1 cellular context compared by ENCODE assay signal in the genomic region with DNA sequence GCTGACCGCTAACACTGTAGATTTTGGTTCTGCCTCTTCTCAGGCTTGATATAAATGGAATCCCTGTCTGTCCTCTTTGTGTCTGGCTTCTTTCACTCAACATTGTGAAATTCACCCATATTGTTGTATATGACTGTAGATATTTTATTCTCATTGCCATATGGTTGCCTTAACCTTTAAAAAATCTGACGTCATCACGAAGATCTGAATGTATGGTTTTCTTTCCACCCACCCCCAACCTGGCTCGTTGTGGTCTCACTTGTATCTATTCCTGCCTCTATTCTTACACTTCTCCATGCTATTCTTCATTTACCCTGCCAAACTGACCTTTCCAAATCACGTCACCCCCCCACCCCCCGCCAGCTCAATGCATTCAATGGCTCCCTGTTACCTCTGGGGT.
TF ChIP-seq lines count a peak whose summit lies in the region.

No MANE protein-coding gene starts in this region.

TF ChIP-seq in HepG2, 621 proteins besides CTCF, POLR2A, EP300 and RAD21 (continued from another document):
- no peak for TF ChIP-seq ZNF703 (CRISPR knock-in tag; IDR thresholded peaks at IDR 0.05; ENCODE audit: borderline replicate concordance)
